ENCODE assay signal across 8 cellular contexts in genomic region chr2:171923206-171923605, GRCh38. TPM values are rescaled to one million over a fixed set of nuclear protein-coding genes. Genes with fewer than 3 reads are reported as not detected.
DNase-seq lines count a peak whose midpoint lies in the region; ATAC-seq, FAIRE-seq and TF ChIP-seq lines count a peak whose summit lies in the region.

No MANE protein-coding gene starts in this region.

- ATAC-seq in CD8-positive, alpha-beta T cell, result no peak
- ATAC-seq in HG03520 (IDR thresholded peaks at IDR 0.05; ENCODE audit: unreplicated experiment), result no peak

- peak overlapping the region; percentile 98 for H3K4me3 Mint-ChIP-seq in CD8-positive, alpha-beta T cell
- H3K4me3 Mint-ChIP-seq in activated CD4-positive, alpha-beta memory T cell treated with anti-CD3 and anti-CD28 coated beads for 36 hours, result peak overlapping the region; percentile 97

- H3K4me1 ChIP-seq in CD8-positive, alpha-beta T cell (ENCODE audit: insufficient read depth, low read length), result peaks cover 21% of the 10 kb centered on the region
- H3K4me1 ChIP-seq in right atrium auricular region, result peaks cover 0 to 18% of the 10 kb centered on the region in 2 donors
- H3K4me1 ChIP-seq in small intestine (ENCODE audit: control insufficient read depth in 2 of 2, insufficient read depth in 1 of 2, low read depth in 1 of 2, low read length in 1 of 2), result peaks cover 2 to 4% of the 10 kb centered on the region in 2 donors

- intact Hi-C loops in CD8-positive, alpha-beta T cell (cut with DNase I, micrococcal nuclease), result loop anchor here (2.0 to 10.0 kb wide), 7 partner anchors 179 to 542 kb away; partner anchors contain the start of genes DCAF17 (in 2 of the 2), ITGA6 (in 2 of the 2), DLX2 (in 1 of the 2) and DYNC1I2 (in 1 of the 2)
- intact Hi-C loops in activated CD4-positive, alpha-beta memory T cell treated with anti-CD3 and anti-CD28 coated beads for 36 hours (cut with micrococcal nuclease), result loop anchor here (2.0 to 5.0 kb wide), 5 partner anchors 76 to 994 kb away; partner anchors contain the start of genes DLX2, DYNC1I2, GORASP2 and METAP1D

- no peak for DNase-seq in CD8-positive, alpha-beta T cell
- DNase-seq in HK-2 (ENCODE audit: unreplicated experiment), result peak; percentile 21
- no peak for DNase-seq in activated CD4-positive, alpha-beta memory T cell treated with anti-CD3 and anti-CD28 coated beads for 36 hours
- DNase-seq in right atrium auricular region (ENCODE audit: low spot score), result no peak
- DNase-seq in small intestine, result peak; percentile 6
- no peak for DNase-seq in inferior parietal cortex (ENCODE audit: extremely low spot score)
- no peak for DNase-seq in GM13977 (ENCODE audit: low spot score)

- H3K9me3 Mint-ChIP-seq in CD8-positive, alpha-beta T cell, result no peaks in the 10 kb centered on the region
- no peaks in the 10 kb centered on the region for H3K9me3 Mint-ChIP-seq in activated CD4-positive, alpha-beta memory T cell treated with anti-CD3 and anti-CD28 coated beads for 36 hours

- H3K27ac ChIP-seq in CD8-positive, alpha-beta T cell (ENCODE audit: low read depth, low read length), result peak overlapping the region; percentile 94
- H3K27ac ChIP-seq in right atrium auricular region, result peak overlapping the region; percentile 90 to 91
- peak overlapping the region in 1 of 2 donors; percentile 98 for H3K27ac ChIP-seq in small intestine (ENCODE audit: low read depth in 1 of 2, low read length in 1 of 2)

- POLR2A ChIA-PET in CD8-positive, alpha-beta T cell (lab: Charles Lee), result interaction anchor here (0.7 to 2.0 kb wide), 3 partner anchors 9 to 37 kb away, joined by 3 to 6 read pairs (median 4); partner anchors contain the start of gene SLC25A12
- POLR2A ChIA-PET in activated CD4-positive, alpha-beta memory T cell treated with anti-CD3 and anti-CD28 coated beads for 36 hours (lab: Charles Lee), result interaction anchor here (1.0 to 1.7 kb wide), 6 partner anchors 18 to 994 kb away, joined by 3 to 4 read pairs (median 3); partner anchors contain the start of genes GORASP2 and SLC25A12

- CTCF ChIA-PET in CD8-positive, alpha-beta T cell (lab: Charles Lee), result interaction anchor here (1.1 kb wide), 1 partner anchor 11 kb away, joined by 3 read pairs; no protein-coding TSS in a partner anchor
- CTCF ChIA-PET in activated CD4-positive, alpha-beta memory T cell treated with anti-CD3 and anti-CD28 coated beads for 36 hours (lab: Charles Lee), result interaction anchor here (1.3 to 1.8 kb wide), 3 partner anchors 30 to 204 kb away, joined by 3 to 8 read pairs (median 3); partner anchors contain the start of gene SLC25A12

- no peaks in the 10 kb centered on the region for H3K27me3 ChIP-seq in CD8-positive, alpha-beta T cell (ENCODE audit: insufficient read depth, low read length)
- H3K27me3 ChIP-seq in right atrium auricular region (no peaks in the 10 kb centered on the region), small intestine (ENCODE audit: control insufficient read depth in 2 of 2, insufficient read depth in 2 of 2, low read length in 2 of 2) (no peaks in the 10 kb centered on the region)

- H3K27me3 Mint-ChIP-seq in CD8-positive, alpha-beta T cell (ENCODE audit: low read depth), result no peaks in the 10 kb centered on the region
- H3K27me3 Mint-ChIP-seq in activated CD4-positive, alpha-beta memory T cell treated with anti-CD3 and anti-CD28 coated beads for 36 hours, result no peaks in the 10 kb centered on the region

- in situ Hi-C loops in GM13977 (cut with MboI; ENCODE audit: low pct_unique_long_range_greater_than_20kb, low sequenced_read_pairs, unreplicated experiment), result no loop called here

- peaks cover 50% of the 10 kb centered on the region for H3K4me1 Mint-ChIP-seq in CD8-positive, alpha-beta T cell (ENCODE audit: low read depth)
- H3K4me1 Mint-ChIP-seq in activated CD4-positive, alpha-beta memory T cell treated with anti-CD3 and anti-CD28 coated beads for 36 hours (ENCODE audit: low read depth), result peaks cover 37% of the 10 kb centered on the region

- 10 to 30% (median 18%) methylated on average over 13 of the region's 13 CpGs for WGBS in small intestine, 3 donors

- H3K4me3 ChIP-seq in CD8-positive, alpha-beta T cell (ENCODE audit: low read depth, low read length), result peak overlapping the region; percentile 82
- H3K4me3 ChIP-seq in right atrium auricular region, result peak overlapping the region; percentile 74 to 95
- H3K4me3 ChIP-seq in small intestine (ENCODE audit: low read depth in 1 of 2, low read length in 2 of 2), result peak overlapping the region in 1 of 2 donors; percentile 68

- H3K9me3 ChIP-seq in CD8-positive, alpha-beta T cell (ENCODE audit: low read length), result no peaks in the 10 kb centered on the region
- H3K9me3 ChIP-seq in right atrium auricular region, result no peaks in the 10 kb centered on the region
- H3K9me3 ChIP-seq in small intestine (ENCODE audit: control insufficient read depth, low read depth), result no peaks in the 10 kb centered on the region

- H3K36me3 Mint-ChIP-seq in CD8-positive, alpha-beta T cell, result peaks cover 23% of the 10 kb centered on the region
- peaks cover 16% of the 10 kb centered on the region for H3K36me3 Mint-ChIP-seq in activated CD4-positive, alpha-beta memory T cell treated with anti-CD3 and anti-CD28 coated beads for 36 hours

- no peak for TF ChIP-seq CTCF in CD8-positive, alpha-beta T cell (IDR thresholded peaks at IDR 0.05)
- TF ChIP-seq CTCF in right atrium auricular region (IDR thresholded peaks at IDR 0.05) (no peak), GM13977 (IDR thresholded peaks at IDR 0.05; ENCODE audit: extremely low read depth, insufficient read depth, missing control alignments) (no peak)

- no peaks in the 10 kb centered on the region for H3K36me3 ChIP-seq in CD8-positive, alpha-beta T cell (ENCODE audit: insufficient read depth, low read length)
- H3K36me3 ChIP-seq in right atrium auricular region (no peaks in the 10 kb centered on the region), small intestine (ENCODE audit: control insufficient read depth in 2 of 2, insufficient read depth in 2 of 2, low read length in 2 of 2) (no peaks in the 10 kb centered on the region)

- peak overlapping the region; percentile 97 for H3K27ac Mint-ChIP-seq in CD8-positive, alpha-beta T cell
- peak overlapping the region; percentile 98 for H3K27ac Mint-ChIP-seq in activated CD4-positive, alpha-beta memory T cell treated with anti-CD3 and anti-CD28 coated beads for 36 hours

- FAIRE-seq in small intestine (lab: Jason Lieb, UNC), result no peak

RNA-seq across cellular contexts. Expression of gene HAT1, which starts 0.9 kb away (rescaled TPM):
- total RNA-seq in CD8-positive, alpha-beta T cell, result 10 to 100 TPM; 29.5 to 30.2 TPM
- total RNA-seq in activated CD4-positive, alpha-beta memory T cell treated with anti-CD3 and anti-CD28 coated beads for 36 hours, result 10 to 100 TPM; 86.2 to 90.8 TPM
- total RNA-seq in right atrium auricular region, result 10 to 100 TPM; 22.8 to 25.8 TPM
- polyA plus RNA-seq in small intestine, result 10 to 100 TPM; 14.5 to 38.2 (median 22.7) TPM

RNA-seq across cellular contexts. Expression of gene SLC25A12, which starts 29.2 kb away (rescaled TPM):
- total RNA-seq in CD8-positive, alpha-beta T cell, result 1 to 10 TPM; 9.1 to 9.2 TPM
- total RNA-seq in activated CD4-positive, alpha-beta memory T cell treated with anti-CD3 and anti-CD28 coated beads for 36 hours, result 10 to 100 TPM; 15.1 to 17.0 TPM
- total RNA-seq in right atrium auricular region, result 100 to 1,000 TPM in 1 of 2 donors, 10 to 100 TPM in 1; 75.0 to 106 TPM
- 1 to 10 TPM; 2.2 to 6.2 (median 5.1) TPM for polyA plus RNA-seq in small intestine

Comparison
In these comparisons a context has a peak if more than half of its experiments do, and no peak if none do; other contexts are left out.
1. DNase-seq: peak in HK-2 (single experiment) and small intestine (single experiment); none in CD8-positive, alpha-beta T cell (0 of 7), activated CD4-positive, alpha-beta memory T cell treated with anti-CD3 and anti-CD28 coated beads for 36 hours (single experiment), right atrium auricular region (single experiment), inferior parietal cortex (single experiment) and GM13977 (single experiment).
2. RNA of gene SLC25A12, which starts 29.2 kb away (total RNA-seq): 75.0 to 106 TPM in right atrium auricular region; 15.1 to 17.0 TPM in activated CD4-positive, alpha-beta memory T cell treated with anti-CD3 and anti-CD28 coated beads for 36 hours and 9.1 to 9.2 TPM in CD8-positive, alpha-beta T cell; every median in the first group is over 4 times any median in the second.